Comparison of ENCODE assay signal across 1 cellular context in genomic region chr17:75535119-75535537, GRCh38.
A peak's percentile ranks its signal among the peaks of the same experiment; 100 is the strongest.
TF ChIP-seq lines count a peak whose summit lies in the region.

No MANE protein-coding gene starts in this region.

TF ChIP-seq in GM12878, 131 proteins besides CTCF, POLR2A, EP300 and RAD21:
- TF ChIP-seq IRF4 (IDR thresholded peaks at IDR 0.05; ENCODE audit: low read depth, low read length) (no peak), GABPA (IDR thresholded peaks at IDR 0.05; ENCODE audit: low read depth) (no peak), NR2F1 (conservative IDR thresholded peaks at IDR 0.05) (peak; percentile 78), TCF12 (IDR thresholded peaks at IDR 0.05; ENCODE audit: low read depth, low read length) (peak; percentile 48; the same call in 1 of the 2 replicates), CBFB (IDR thresholded peaks at IDR 0.05; ENCODE audit: low read depth) (no peak), PAX8 (IDR thresholded peaks at IDR 0.05) (no peak), NFIC (IDR thresholded peaks at IDR 0.05; ENCODE audit: low read depth, low read length) (no peak), GATAD2B (conservative IDR thresholded peaks at IDR 0.05; ENCODE audit: low read depth) (peak; percentile 81), FOXM1 (IDR thresholded peaks at IDR 0.05; ENCODE audit: low read depth, low read length) (no peak), MEF2B (IDR thresholded peaks at IDR 0.05; ENCODE audit: partially characterized antibody, poor library complexity, severe bottlenecking) (no peak), RUNX3 (IDR thresholded peaks at IDR 0.05; ENCODE audit: low read length) (peak; percentile 58), CHD2 (IDR thresholded peaks at IDR 0.05; ENCODE audit: borderline replicate concordance, low read depth, low read length) (0 out of 2 replicates have a peak, but pooled peaks have one; percentile 28), DPF2 (IDR thresholded peaks at IDR 0.05) (peak; percentile 70), IKZF2 (IDR thresholded peaks at IDR 0.05) (peak; percentile 28 to 43; a peak in 1 of 4 replicates), ASH2L (IDR thresholded peaks at IDR 0.05; ENCODE audit: borderline replicate concordance, low read depth) (no peak), TCF3 (IDR thresholded peaks at IDR 0.05; ENCODE audit: borderline replicate concordance, insufficient read depth, low read depth, low read length) (0 out of 2 replicates have a peak, but pooled peaks have one; percentile 21), PKNOX1 (IDR thresholded peaks at IDR 0.05) (0 out of 2 replicates have a peak, but pooled peaks have one; percentile 21), BCL11A (IDR thresholded peaks at IDR 0.05; ENCODE audit: low read depth, low read length) (no peak), NBN (IDR thresholded peaks at IDR 0.05) (0 out of 2 replicates have a peak, but pooled peaks have one; percentile 35), SMC3 (IDR thresholded peaks at IDR 0.05; ENCODE audit: borderline replicate concordance, low read length) (0 out of 2 replicates have a peak, but pooled peaks have one; percentile 1), ZNF384 (IDR thresholded peaks at IDR 0.05; ENCODE audit: borderline replicate concordance, low read depth, low read length) (no peak), TARDBP (IDR thresholded peaks at IDR 0.05; ENCODE audit: borderline replicate concordance) (no peak), STAT3 (IDR thresholded peaks at IDR 0.05; ENCODE audit: low read depth, low read length) (no peak), ZNF622 (IDR thresholded peaks at IDR 0.05) (no peak), IKZF1 (conservative IDR thresholded peaks at IDR 0.05) (peak; percentile 71), MTA3 (IDR thresholded peaks at IDR 0.05; ENCODE audit: borderline replicate concordance, low read length) (no peak), BHLHE40 (IDR thresholded peaks at IDR 0.05; ENCODE audit: borderline replicate concordance in 1 of 2, low read depth in 2 of 2, low read length in 1 of 2) (peak in 1 of 2 experiments; percentile 81; a peak in 2 of 4 replicates), ZNF274 (IDR thresholded peaks at IDR 0.05; ENCODE audit: insufficient read depth, insufficient read length) (no peak), MTA2 (IDR thresholded peaks at IDR 0.05; ENCODE audit: low read depth) (0 out of 2 replicates have a peak, but pooled peaks have one; percentile 22), SIN3A (IDR thresholded peaks at IDR 0.05; ENCODE audit: low read depth, low read length) (no peak), CEBPB (IDR thresholded peaks at IDR 0.05; ENCODE audit: borderline replicate concordance in 1 of 2, low read depth in 2 of 2, low read length in 2 of 2) (no peak), CHD4 (IDR thresholded peaks at IDR 0.05) (no peak), MXI1 (IDR thresholded peaks at IDR 0.05; ENCODE audit: low read depth, low read length) (no peak)
- TF ChIP-seq, protein P1, sequence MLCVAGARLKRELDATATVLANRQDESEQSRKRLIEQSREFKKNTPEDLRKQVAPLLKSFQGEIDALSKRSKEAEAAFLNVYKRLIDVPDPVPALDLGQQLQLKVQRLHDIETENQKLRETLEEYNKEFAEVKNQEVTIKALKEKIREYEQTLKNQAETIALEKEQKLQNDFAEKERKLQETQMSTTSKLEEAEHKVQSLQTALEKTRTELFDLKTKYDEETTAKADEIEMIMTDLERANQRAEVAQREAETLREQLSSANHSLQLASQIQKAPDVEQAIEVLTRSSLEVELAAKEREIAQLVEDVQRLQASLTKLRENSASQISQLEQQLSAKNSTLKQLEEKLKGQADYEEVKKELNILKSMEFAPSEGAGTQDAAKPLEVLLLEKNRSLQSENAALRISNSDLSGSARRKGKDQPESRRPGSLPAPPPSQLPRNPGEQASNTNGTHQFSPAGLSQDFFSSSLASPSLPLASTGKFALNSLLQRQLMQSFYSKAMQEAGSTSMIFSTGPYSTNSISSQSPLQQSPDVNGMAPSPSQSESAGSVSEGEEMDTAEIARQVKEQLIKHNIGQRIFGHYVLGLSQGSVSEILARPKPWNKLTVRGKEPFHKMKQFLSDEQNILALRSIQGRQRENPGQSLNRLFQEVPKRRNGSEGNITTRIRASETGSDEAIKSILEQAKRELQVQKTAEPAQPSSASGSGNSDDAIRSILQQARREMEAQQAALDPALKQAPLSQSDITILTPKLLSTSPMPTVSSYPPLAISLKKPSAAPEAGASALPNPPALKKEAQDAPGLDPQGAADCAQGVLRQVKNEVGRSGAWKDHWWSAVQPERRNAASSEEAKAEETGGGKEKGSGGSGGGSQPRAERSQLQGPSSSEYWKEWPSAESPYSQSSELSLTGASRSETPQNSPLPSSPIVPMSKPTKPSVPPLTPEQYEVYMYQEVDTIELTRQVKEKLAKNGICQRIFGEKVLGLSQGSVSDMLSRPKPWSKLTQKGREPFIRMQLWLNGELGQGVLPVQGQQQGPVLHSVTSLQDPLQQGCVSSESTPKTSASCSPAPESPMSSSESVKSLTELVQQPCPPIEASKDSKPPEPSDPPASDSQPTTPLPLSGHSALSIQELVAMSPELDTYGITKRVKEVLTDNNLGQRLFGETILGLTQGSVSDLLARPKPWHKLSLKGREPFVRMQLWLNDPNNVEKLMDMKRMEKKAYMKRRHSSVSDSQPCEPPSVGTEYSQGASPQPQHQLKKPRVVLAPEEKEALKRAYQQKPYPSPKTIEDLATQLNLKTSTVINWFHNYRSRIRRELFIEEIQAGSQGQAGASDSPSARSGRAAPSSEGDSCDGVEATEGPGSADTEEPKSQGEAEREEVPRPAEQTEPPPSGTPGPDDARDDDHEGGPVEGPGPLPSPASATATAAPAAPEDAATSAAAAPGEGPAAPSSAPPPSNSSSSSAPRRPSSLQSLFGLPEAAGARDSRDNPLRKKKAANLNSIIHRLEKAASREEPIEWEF (IDR thresholded peaks at IDR 0.05; ENCODE audit: insufficient replicate concordance, low read depth, low read length) = no peak
- TF ChIP-seq, protein P2, sequence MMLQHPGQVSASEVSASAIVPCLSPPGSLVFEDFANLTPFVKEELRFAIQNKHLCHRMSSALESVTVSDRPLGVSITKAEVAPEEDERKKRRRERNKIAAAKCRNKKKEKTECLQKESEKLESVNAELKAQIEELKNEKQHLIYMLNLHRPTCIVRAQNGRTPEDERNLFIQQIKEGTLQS (IDR thresholded peaks at IDR 0.05; ENCODE audit: borderline replicate concordance, extremely low read depth, low read depth, low read length) = no peak
- TF ChIP-seq, protein P3, sequence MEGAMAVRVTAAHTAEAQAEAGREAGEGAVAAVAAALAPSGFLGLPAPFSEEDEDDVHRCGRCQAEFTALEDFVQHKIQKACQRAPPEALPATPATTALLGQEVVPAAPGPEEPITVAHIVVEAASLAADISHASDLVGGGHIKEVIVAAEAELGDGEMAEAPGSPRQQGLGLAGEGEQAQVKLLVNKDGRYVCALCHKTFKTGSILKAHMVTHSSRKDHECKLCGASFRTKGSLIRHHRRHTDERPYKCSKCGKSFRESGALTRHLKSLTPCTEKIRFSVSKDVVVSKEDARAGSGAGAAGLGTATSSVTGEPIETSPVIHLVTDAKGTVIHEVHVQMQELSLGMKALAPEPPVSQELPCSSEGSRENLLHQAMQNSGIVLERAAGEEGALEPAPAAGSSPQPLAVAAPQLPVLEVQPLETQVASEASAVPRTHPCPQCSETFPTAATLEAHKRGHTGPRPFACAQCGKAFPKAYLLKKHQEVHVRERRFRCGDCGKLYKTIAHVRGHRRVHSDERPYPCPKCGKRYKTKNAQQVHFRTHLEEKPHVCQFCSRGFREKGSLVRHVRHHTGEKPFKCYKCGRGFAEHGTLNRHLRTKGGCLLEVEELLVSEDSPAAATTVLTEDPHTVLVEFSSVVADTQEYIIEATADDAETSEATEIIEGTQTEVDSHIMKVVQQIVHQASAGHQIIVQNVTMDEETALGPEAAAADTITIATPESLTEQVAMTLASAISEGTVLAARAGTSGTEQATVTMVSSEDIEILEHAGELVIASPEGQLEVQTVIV (IDR thresholded peaks at IDR 0.05; ENCODE audit: borderline replicate concordance, partially characterized antibody) = no peak
- TF ChIP-seq, protein P4, sequence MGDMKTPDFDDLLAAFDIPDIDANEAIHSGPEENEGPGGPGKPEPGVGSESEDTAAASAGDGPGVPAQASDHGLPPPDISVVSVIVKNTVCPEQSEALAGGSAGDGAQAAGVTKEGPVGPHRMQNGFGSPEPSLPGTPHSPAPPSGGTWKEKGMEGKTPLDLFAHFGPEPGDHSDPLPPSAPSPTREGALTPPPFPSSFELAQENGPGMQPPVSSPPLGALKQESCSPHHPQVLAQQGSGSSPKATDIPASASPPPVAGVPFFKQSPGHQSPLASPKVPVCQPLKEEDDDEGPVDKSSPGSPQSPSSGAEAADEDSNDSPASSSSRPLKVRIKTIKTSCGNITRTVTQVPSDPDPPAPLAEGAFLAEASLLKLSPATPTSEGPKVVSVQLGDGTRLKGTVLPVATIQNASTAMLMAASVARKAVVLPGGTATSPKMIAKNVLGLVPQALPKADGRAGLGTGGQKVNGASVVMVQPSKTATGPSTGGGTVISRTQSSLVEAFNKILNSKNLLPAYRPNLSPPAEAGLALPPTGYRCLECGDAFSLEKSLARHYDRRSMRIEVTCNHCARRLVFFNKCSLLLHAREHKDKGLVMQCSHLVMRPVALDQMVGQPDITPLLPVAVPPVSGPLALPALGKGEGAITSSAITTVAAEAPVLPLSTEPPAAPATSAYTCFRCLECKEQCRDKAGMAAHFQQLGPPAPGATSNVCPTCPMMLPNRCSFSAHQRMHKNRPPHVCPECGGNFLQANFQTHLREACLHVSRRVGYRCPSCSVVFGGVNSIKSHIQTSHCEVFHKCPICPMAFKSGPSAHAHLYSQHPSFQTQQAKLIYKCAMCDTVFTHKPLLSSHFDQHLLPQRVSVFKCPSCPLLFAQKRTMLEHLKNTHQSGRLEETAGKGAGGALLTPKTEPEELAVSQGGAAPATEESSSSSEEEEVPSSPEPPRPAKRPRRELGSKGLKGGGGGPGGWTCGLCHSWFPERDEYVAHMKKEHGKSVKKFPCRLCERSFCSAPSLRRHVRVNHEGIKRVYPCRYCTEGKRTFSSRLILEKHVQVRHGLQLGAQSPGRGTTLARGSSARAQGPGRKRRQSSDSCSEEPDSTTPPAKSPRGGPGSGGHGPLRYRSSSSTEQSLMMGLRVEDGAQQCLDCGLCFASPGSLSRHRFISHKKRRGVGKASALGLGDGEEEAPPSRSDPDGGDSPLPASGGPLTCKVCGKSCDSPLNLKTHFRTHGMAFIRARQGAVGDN (IDR thresholded peaks at IDR 0.05) = peak; percentile 70
- TF ChIP-seq, protein P5, sequence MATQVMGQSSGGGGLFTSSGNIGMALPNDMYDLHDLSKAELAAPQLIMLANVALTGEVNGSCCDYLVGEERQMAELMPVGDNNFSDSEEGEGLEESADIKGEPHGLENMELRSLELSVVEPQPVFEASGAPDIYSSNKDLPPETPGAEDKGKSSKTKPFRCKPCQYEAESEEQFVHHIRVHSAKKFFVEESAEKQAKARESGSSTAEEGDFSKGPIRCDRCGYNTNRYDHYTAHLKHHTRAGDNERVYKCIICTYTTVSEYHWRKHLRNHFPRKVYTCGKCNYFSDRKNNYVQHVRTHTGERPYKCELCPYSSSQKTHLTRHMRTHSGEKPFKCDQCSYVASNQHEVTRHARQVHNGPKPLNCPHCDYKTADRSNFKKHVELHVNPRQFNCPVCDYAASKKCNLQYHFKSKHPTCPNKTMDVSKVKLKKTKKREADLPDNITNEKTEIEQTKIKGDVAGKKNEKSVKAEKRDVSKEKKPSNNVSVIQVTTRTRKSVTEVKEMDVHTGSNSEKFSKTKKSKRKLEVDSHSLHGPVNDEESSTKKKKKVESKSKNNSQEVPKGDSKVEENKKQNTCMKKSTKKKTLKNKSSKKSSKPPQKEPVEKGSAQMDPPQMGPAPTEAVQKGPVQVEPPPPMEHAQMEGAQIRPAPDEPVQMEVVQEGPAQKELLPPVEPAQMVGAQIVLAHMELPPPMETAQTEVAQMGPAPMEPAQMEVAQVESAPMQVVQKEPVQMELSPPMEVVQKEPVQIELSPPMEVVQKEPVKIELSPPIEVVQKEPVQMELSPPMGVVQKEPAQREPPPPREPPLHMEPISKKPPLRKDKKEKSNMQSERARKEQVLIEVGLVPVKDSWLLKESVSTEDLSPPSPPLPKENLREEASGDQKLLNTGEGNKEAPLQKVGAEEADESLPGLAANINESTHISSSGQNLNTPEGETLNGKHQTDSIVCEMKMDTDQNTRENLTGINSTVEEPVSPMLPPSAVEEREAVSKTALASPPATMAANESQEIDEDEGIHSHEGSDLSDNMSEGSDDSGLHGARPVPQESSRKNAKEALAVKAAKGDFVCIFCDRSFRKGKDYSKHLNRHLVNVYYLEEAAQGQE (IDR thresholded peaks at IDR 0.05; ENCODE audit: low read depth, low read length) = no peak
- TF ChIP-seq, protein P6, sequence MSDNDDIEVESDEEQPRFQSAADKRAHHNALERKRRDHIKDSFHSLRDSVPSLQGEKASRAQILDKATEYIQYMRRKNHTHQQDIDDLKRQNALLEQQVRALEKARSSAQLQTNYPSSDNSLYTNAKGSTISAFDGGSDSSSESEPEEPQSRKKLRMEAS (IDR thresholded peaks at IDR 0.05; ENCODE audit: low read depth, low read length) = no peak
- TF ChIP-seq, protein P7, sequence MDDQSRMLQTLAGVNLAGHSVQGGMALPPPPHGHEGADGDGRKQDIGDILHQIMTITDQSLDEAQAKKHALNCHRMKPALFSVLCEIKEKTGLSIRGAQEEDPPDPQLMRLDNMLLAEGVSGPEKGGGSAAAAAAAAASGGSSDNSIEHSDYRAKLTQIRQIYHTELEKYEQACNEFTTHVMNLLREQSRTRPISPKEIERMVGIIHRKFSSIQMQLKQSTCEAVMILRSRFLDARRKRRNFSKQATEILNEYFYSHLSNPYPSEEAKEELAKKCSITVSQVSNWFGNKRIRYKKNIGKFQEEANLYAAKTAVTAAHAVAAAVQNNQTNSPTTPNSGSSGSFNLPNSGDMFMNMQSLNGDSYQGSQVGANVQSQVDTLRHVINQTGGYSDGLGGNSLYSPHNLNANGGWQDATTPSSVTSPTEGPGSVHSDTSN (IDR thresholded peaks at IDR 0.05; ENCODE audit: insufficient replicate concordance, low read depth, low read length) = no peak
